In genomic region chr5:151740336-151740942, GRCh38 we compare ENCODE assay signal across 8 cellular contexts. TPM values are rescaled to one million over a fixed set of nuclear protein-coding genes. Genes with fewer than 3 reads are reported as not detected.
DNase-seq lines count a peak whose midpoint lies in the region; ATAC-seq and TF ChIP-seq lines count a peak whose summit lies in the region.

No MANE protein-coding gene starts in this region.

- dilution Hi-C loops in IMR-90 (cut with HindIII; ENCODE audit: low sequenced_read_pairs, unreplicated experiment): no loop called here

- H3K9me3 ChIP-seq in IMR-90 (ENCODE audit: control insufficient read depth, insufficient read depth, low read length): no peaks in the 10 kb centered on the region
- no peaks in the 10 kb centered on the region for H3K9me3 ChIP-seq in iPS-20b (ENCODE audit: insufficient read depth, low read depth, low read length)
- no peaks in the 10 kb centered on the region for H3K9me3 ChIP-seq in sigmoid colon

- peak overlapping the region; percentile 98 for H2BK120ac ChIP-seq in IMR-90 (ENCODE audit: low read depth, low read length)

- DNase-seq in ELR (ENCODE audit: low read depth) (peak; percentile 90), IMR-90 (peak; percentile 96), brain microvascular endothelial cell (peak; percentile 91), sigmoid colon (peak; percentile 82), NCI-H510A treated with DMSO at 0.1 percent for 48 hours (lab: John Stamatoyannopoulos, UW) (no peak)

- H3K4me3 Mint-ChIP-seq in T-helper 1 cell treated with Interleukin-12 subunit alpha and Interleukin-12 subunit beta and Interleukin-4 antibody, amounts not matched to agents 30 μg/mL and 1 μg/mL, for 36 hours: no peak overlapping the region

- peak overlapping the region; percentile 100 for H3K23ac ChIP-seq in IMR-90 (ENCODE audit: low read depth, low read length)

- H3K27ac Mint-ChIP-seq in T-helper 1 cell treated with Interleukin-12 subunit alpha and Interleukin-12 subunit beta and Interleukin-4 antibody, amounts not matched to agents 30 μg/mL and 1 μg/mL, for 36 hours: peak overlapping the region; percentile 55

- CTCF ChIA-PET in IMR-90 (lab: Yijun Ruan, JAX): interaction anchor here (0.9 to 4.9 kb wide), 19 partner anchors 11 to 304 kb away, joined by 3 to 55 read pairs (median 5); partner anchors contain the start of gene G3BP1

- peak overlapping the region; percentile 98 for H2BK15ac ChIP-seq in IMR-90 (ENCODE audit: low read depth, low read length)

- intact Hi-C loops in IMR-90 (cut with micrococcal nuclease): loop anchor here (1.0 to 5.0 kb wide), 7 partner anchors 22 to 423 kb away; partner anchors contain the start of gene G3BP1
- intact Hi-C loops in sigmoid colon (cut with DNase I): loop anchor here (1.0 to 2.0 kb wide), 3 partner anchors 22 to 81 kb away; partner anchors contain the start of gene G3BP1

- in situ Hi-C loops in IMR-90 (cut with MboI; ENCODE audit: low sequenced_read_pairs) (loop anchor here (5.0 to 10.0 kb wide), 3 partner anchors 78 to 596 kb away; no protein-coding TSS in a partner anchor), brain microvascular endothelial cell (cut with HindIII; ENCODE audit: low pct_ligation_motif_present, low sequenced_read_pairs) (no loop called here)

- H3K4me1 Mint-ChIP-seq in T-helper 1 cell treated with Interleukin-12 subunit alpha and Interleukin-12 subunit beta and Interleukin-4 antibody, amounts not matched to agents 30 μg/mL and 1 μg/mL, for 36 hours (ENCODE audit: low read depth): peaks cover 33% of the 10 kb centered on the region

- peak overlapping the region; percentile 62 for H3K9ac ChIP-seq in IMR-90 (ENCODE audit: low read depth, low read length)
- H3K9ac ChIP-seq in iPS-20b (ENCODE audit: low read depth, low read length): peak overlapping the region; percentile 59; the same call in 1 of the 2 replicates

- peak; percentile 86 for TF ChIP-seq CTCF in IMR-90 (conservative IDR thresholded peaks at IDR 0.05; ENCODE audit: low read depth, low read length)
- peak; percentile 86 for TF ChIP-seq CTCF in brain microvascular endothelial cell (IDR thresholded peaks at IDR 0.05; ENCODE audit: low read depth, low read length, missing control alignments)
- TF ChIP-seq CTCF in sigmoid colon (IDR thresholded peaks at IDR 0.05): peak; percentile 79 to 90 (median 87)

- peak overlapping the region; percentile 98 for H4K91ac ChIP-seq in IMR-90 (ENCODE audit: insufficient read depth, low read depth, low read length)

- H3K4me1 ChIP-seq in IMR-90 (ENCODE audit: control insufficient read depth, insufficient read depth, low read length): peaks cover 23% of the 10 kb centered on the region
- peaks cover 16% of the 10 kb centered on the region for H3K4me1 ChIP-seq in iPS-20b (ENCODE audit: insufficient read depth, low read length)
- peaks cover 0 to 35% (median 28%) of the 10 kb centered on the region in 4 donors for H3K4me1 ChIP-seq in sigmoid colon

- no peak for TF ChIP-seq EP300 in sigmoid colon (IDR thresholded peaks at IDR 0.05)

- no peaks in the 10 kb centered on the region for H3K27me3 Mint-ChIP-seq in T-helper 1 cell treated with Interleukin-12 subunit alpha and Interleukin-12 subunit beta and Interleukin-4 antibody, amounts not matched to agents 30 μg/mL and 1 μg/mL, for 36 hours (ENCODE audit: low read depth)

- TF ChIP-seq RAD21 in IMR-90 (IDR thresholded peaks at IDR 0.05; ENCODE audit: low read length): peak; percentile 81

- H2AK9ac ChIP-seq in IMR-90 (replicated peaks; ENCODE audit: low read depth, low read length, poor library complexity): peak overlapping the region; percentile 95

- H3K9me1 ChIP-seq in IMR-90 (ENCODE audit: insufficient read depth, low read length): peaks cover 16% of the 10 kb centered on the region

- H3K36me3 ChIP-seq in IMR-90 (ENCODE audit: control insufficient read depth, insufficient read depth, low read length) (peaks cover 2% of the 10 kb centered on the region; the same call in 1 of the 2 replicates), brain microvascular endothelial cell (replicated peaks) (peaks cover under 1% of the 10 kb centered on the region), iPS-20b (ENCODE audit: insufficient read depth, low read depth, low read length) (peaks cover 16% of the 10 kb centered on the region), sigmoid colon (peaks cover 0 to 16% (median 2%) of the 10 kb centered on the region in 4 donors)

- TSS peak; percentile 88 for BruUV-seq in IMR-90 (replicated peaks; lab: Mats Ljungman, UMichigan)

- peak overlapping the region; percentile 97 for H4K5ac ChIP-seq in IMR-90 (ENCODE audit: low read depth, low read length)

- peak; percentile 63 for ATAC-seq in GM21526 (IDR thresholded peaks at IDR 0.05; ENCODE audit: low FRiP score, unreplicated experiment)
- ATAC-seq in IMR-90 (ENCODE audit: low read depth): peak; percentile 61

- H2AFZ ChIP-seq in IMR-90 (replicated peaks; ENCODE audit: low read length, poor library complexity): peak overlapping the region; percentile 80

- peak overlapping the region; percentile 99 for H2BK20ac ChIP-seq in IMR-90 (ENCODE audit: low read depth, low read length)

- H3K4me3 ChIP-seq in IMR-90 (ENCODE audit: insufficient read depth, low read depth, low read length) (no peak overlapping the region), brain microvascular endothelial cell (ENCODE audit: low read depth, low read length) (peak overlapping the region; percentile 21), iPS-20b (ENCODE audit: low read length) (peak overlapping the region; percentile 37; the same call in 1 of the 2 replicates), sigmoid colon (peak overlapping the region in 2 of 4 donors; percentile 10 to 12)

- peak overlapping the region; percentile 98 for H3K18ac ChIP-seq in IMR-90 (ENCODE audit: low read depth, low read length)

- H4K8ac ChIP-seq in IMR-90 (ENCODE audit: low read depth in 2 of 2, low read length in 2 of 2): peak overlapping the region; percentile 87 to 95

- H3K79me1 ChIP-seq in IMR-90 (ENCODE audit: low read depth in 1 of 2, low read length in 2 of 2): peaks cover 11 to 40% of the 10 kb centered on the region in 2 experiments; a peak in 3 of 4 replicates

- H3K36me3 Mint-ChIP-seq in T-helper 1 cell treated with Interleukin-12 subunit alpha and Interleukin-12 subunit beta and Interleukin-4 antibody, amounts not matched to agents 30 μg/mL and 1 μg/mL, for 36 hours (ENCODE audit: low read depth): peaks cover 31% of the 10 kb centered on the region

- TF ChIP-seq POLR2A in IMR-90 (IDR thresholded peaks at IDR 0.05; ENCODE audit: low read depth, low read length) (peak; percentile 68), sigmoid colon (IDR thresholded peaks at IDR 0.05) (no peak)

- no peaks in the 10 kb centered on the region for H3K9me3 Mint-ChIP-seq in T-helper 1 cell treated with Interleukin-12 subunit alpha and Interleukin-12 subunit beta and Interleukin-4 antibody, amounts not matched to agents 30 μg/mL and 1 μg/mL, for 36 hours

- 0 out of 2 replicates have a peak, but pooled peaks cover 4% of the 10 kb centered on the region for H4K20me1 ChIP-seq in IMR-90 (ENCODE audit: insufficient read depth, low read length)

- peak overlapping the region; percentile 99 for H3K56ac ChIP-seq in IMR-90 (ENCODE audit: extremely low read depth, insufficient read depth, low read length)

- H3K27ac ChIP-seq in IMR-90 (ENCODE audit: insufficient read depth, low read length) (peak overlapping the region; percentile 100), brain microvascular endothelial cell (peak overlapping the region; percentile 99), iPS-20b (ENCODE audit: low read length) (peak overlapping the region; percentile 43), sigmoid colon (peak overlapping the region; percentile 74 to 83 (median 79))

- H2AK5ac ChIP-seq in IMR-90 (ENCODE audit: low read depth, low read length): peak overlapping the region; percentile 96

- peak overlapping the region; percentile 98 for H2BK5ac ChIP-seq in IMR-90 (ENCODE audit: low read depth, low read length, poor library complexity, severe bottlenecking)

- H3K27me3 ChIP-seq in IMR-90 (ENCODE audit: control insufficient read depth, insufficient read depth, low read length): no peaks in the 10 kb centered on the region
- no peaks in the 10 kb centered on the region for H3K27me3 ChIP-seq in brain microvascular endothelial cell (replicated peaks)
- H3K27me3 ChIP-seq in iPS-20b (ENCODE audit: insufficient read depth, low read length): no peaks in the 10 kb centered on the region
- no peaks in the 10 kb centered on the region for H3K27me3 ChIP-seq in sigmoid colon

- POLR2A ChIA-PET in IMR-90 (lab: Charles Lee; ENCODE audit: unreplicated experiment): interaction anchor here (0.6 to 3.5 kb wide), 12 partner anchors 12 to 82 kb away, joined by 3 to 70 read pairs (median 7); partner anchors contain the start of gene SPARC

- H3K4ac ChIP-seq in IMR-90 (ENCODE audit: low read depth, low read length): peak overlapping the region; percentile 99

- 3% methylated on average over 3 of the region's 11 CpGs; no CpG with 5 or more reads in 1 of the 2 experiments for WGBS in IMR-90 (ENCODE audit: extremely low coverage in 2 of 2, insufficient read length in 1 of 2), 2 experiments
- WGBS in sigmoid colon, 2 donors: 28 to 32% methylated on average over 11 of the region's 11 CpGs

- H3K4me2 ChIP-seq in IMR-90 (ENCODE audit: low read depth, low read length): peak overlapping the region; percentile 66

- peak overlapping the region; percentile 97 for H3K14ac ChIP-seq in IMR-90 (replicated peaks; ENCODE audit: low read depth, low read length)

TF ChIP-seq in IMR-90, 13 proteins besides CTCF, POLR2A, EP300 and RAD21 (continues in another document):
- peak; percentile 62; the same call in 1 of the 2 replicates for TF ChIP-seq BHLHE40 (IDR thresholded peaks at IDR 0.05; ENCODE audit: low read depth, low read length)
- peak; percentile 88 for TF ChIP-seq SMC3 (IDR thresholded peaks at IDR 0.05; ENCODE audit: low read depth, low read length)

RNA-seq across cellular contexts. Expression of gene ATOX1, which starts 18.0 kb away (rescaled TPM):
- total RNA-seq in IMR-90 (2012; rRNA removed) (56.3 and 76.7 TPM in 2 replicates), sigmoid colon (100 to 1,000 TPM in 1 of 4 donors, 10 to 100 TPM in 3; 62.0 to 130 (median 80.4) TPM)
- polyA plus RNA-seq in IMR-90 (2012; rRNA removed) (360 and 398 TPM in 2 replicates), sigmoid colon (100 to 1,000 TPM; 157 to 205 (median 162) TPM)
- 336 and 385 TPM in 2 replicates for polyA plus RNA-seq in IMR-90 (2012; cell fraction: cytosol; rRNA removed)
- polyA plus RNA-seq in IMR-90 (2012; cell fraction: nucleus; rRNA removed; ENCODE audit: low replicate concordance): 87.4 and 97.2 TPM in 2 replicates

RNA-seq across cellular contexts. Expression of gene G3BP1, which starts 31.3 kb away (rescaled TPM):
- total RNA-seq in IMR-90 (2012; rRNA removed): 272 and 482 TPM in 2 replicates
- polyA plus RNA-seq in IMR-90 (2012; rRNA removed): 32.8 and 40.2 TPM in 2 replicates
- 11.6 and 22.4 TPM in 2 replicates for polyA plus RNA-seq in IMR-90 (2012; cell fraction: cytosol; rRNA removed)
- polyA plus RNA-seq in IMR-90 (2012; cell fraction: nucleus; rRNA removed; ENCODE audit: low replicate concordance): 6.2 and 28.5 TPM in 2 replicates
- 100 to 1,000 TPM in 1 of 4 donors, 10 to 100 TPM in 3; 68.5 to 158 (median 72.2) TPM for total RNA-seq in sigmoid colon
- polyA plus RNA-seq in sigmoid colon: 10 to 100 TPM; 16.8 to 41.4 (median 25.9) TPM

RNA-seq across cellular contexts. Expression of gene SPARC, which starts 53.7 kb away (rescaled TPM):
- total RNA-seq in IMR-90 (2012; rRNA removed) (1,186 and 1,450 TPM in 2 replicates), sigmoid colon (100 to 1,000 TPM; 168 to 821 (median 339) TPM)
- polyA plus RNA-seq in IMR-90 (2012; rRNA removed) (4,692 and 5,281 TPM in 2 replicates), sigmoid colon (100 to 1,000 TPM in 1 of 3 donors, 10 to 100 TPM in 2; 47.6 to 272 (median 70.9) TPM)
- polyA plus RNA-seq in IMR-90 (2012; cell fraction: cytosol; rRNA removed): 1,755 and 1,772 TPM in 2 replicates
- polyA plus RNA-seq in IMR-90 (2012; cell fraction: nucleus; rRNA removed; ENCODE audit: low replicate concordance): 949 and 1,641 TPM in 2 replicates

Comparison
In these comparisons a context has a peak if more than half of its experiments do, and no peak if none do; other contexts are left out.
1. H3K27ac ChIP-seq: peak in every context shown above with its lines; median percentile 100 in IMR-90; 99 in brain microvascular endothelial cell; 79 in sigmoid colon; 43 in iPS-20b.